ENCODE assay signal across 11 cellular contexts in genomic region chr3:120432105-120432860, GRCh38. TPM values are rescaled to one million over a fixed set of nuclear protein-coding genes. Genes with fewer than 3 reads are reported as not detected.
DNase-seq lines count a peak whose midpoint lies in the region; ATAC-seq and TF ChIP-seq lines count a peak whose summit lies in the region.
"Had no signal": no experiment of that assay in that cellular context is flagged by ENCODE, and none has a peak within 500 bp of the region (broad histone marks: within the 10 kb centered on the region; RNA-seq: fewer than 3 reads in every experiment).

No MANE protein-coding gene starts in this region.

- TF ChIP-seq CTCF in SK-N-SH (IDR thresholded peaks at IDR 0.05) (no peak), osteoblast (IDR thresholded peaks at IDR 0.05; ENCODE audit: extremely low read depth, low read depth, low read length) (no peak)

- H3K9me3 ChIP-seq in SK-N-SH (no peaks in the 10 kb centered on the region), osteoblast (ENCODE audit: low read depth, low read length) (no peaks in the 10 kb centered on the region)
- H3K9me3 ChIP-seq: BLaER1 treated with 17β-estradiol and CSF1 and Interleukin-3, amounts not matched to agents 10 nM and 100 nM had no signal

- H3K4me2 ChIP-seq in SK-N-SH, result peak overlapping the region; percentile 12; the same call in 1 of the 2 replicates
- peak overlapping the region; percentile 56 for H3K4me2 ChIP-seq in osteoblast (ENCODE audit: insufficient read depth, low read length)
- H3K4me2 ChIP-seq: BLaER1 treated with 17β-estradiol and CSF1 and Interleukin-3, amounts not matched to agents 10 nM and 100 nM had no signal

- intact Hi-C loops in Right ventricle myocardium superior (cut with DNase I), result no loop called here

- POLR2A ChIA-PET in SK-N-SH (lab: Yijun Ruan, JAX), result no interaction called here

- H3K36me3 ChIP-seq in SK-N-SH (replicated peaks in 1 of 2; ENCODE audit: control insufficient read depth in 1 of 2, insufficient read depth in 2 of 2, low read length in 1 of 2) (peaks cover 9 to 35% of the 10 kb centered on the region in 2 experiments), osteoblast (ENCODE audit: insufficient read depth, low read length) (peaks cover 82% of the 10 kb centered on the region)

- H3K79me2 ChIP-seq in SK-N-SH (ENCODE audit: insufficient read depth) (peaks cover 100% of the 10 kb centered on the region), osteoblast (ENCODE audit: insufficient read depth, low read length) (peaks cover 100% of the 10 kb centered on the region)

- ATAC-seq in Right ventricle myocardium superior (ENCODE audit: poor library complexity) (peak; percentile 5), HG02840 (IDR thresholded peaks at IDR 0.05; ENCODE audit: low FRiP score, unreplicated experiment) (no peak)

- H3K4me1 ChIP-seq in SK-N-SH (ENCODE audit: control insufficient read depth in 1 of 2, insufficient read depth in 2 of 2, low read depth in 1 of 2, low read length in 1 of 2) (peaks cover 4 to 83% of the 10 kb centered on the region in 2 experiments), osteoblast (ENCODE audit: insufficient read depth, low read length) (peaks cover 99% of the 10 kb centered on the region)
- H3K4me1 ChIP-seq: BLaER1 treated with 17β-estradiol and CSF1 and Interleukin-3, amounts not matched to agents 10 nM and 100 nM had no signal

- H3K27ac ChIP-seq in SK-N-SH (ENCODE audit: low read depth in 2 of 2, low read length in 1 of 2), result peak overlapping the region; percentile 54 to 96; a peak in 3 of 4 replicates
- peak overlapping the region; percentile 87 for H3K27ac ChIP-seq in osteoblast (ENCODE audit: low read depth, low read length)
- H3K27ac ChIP-seq: BLaER1 treated with 17β-estradiol and CSF1 and Interleukin-3, amounts not matched to agents 10 nM and 100 nM had no signal

- H4K20me1 ChIP-seq in SK-N-SH (ENCODE audit: insufficient read depth) (0 out of 2 replicates have a peak, but pooled peaks cover 7% of the 10 kb centered on the region), osteoblast (ENCODE audit: insufficient read depth, low read length) (peaks cover 89% of the 10 kb centered on the region)
- H4K20me1 ChIP-seq: BLaER1 treated with 17β-estradiol and CSF1 and Interleukin-3, amounts not matched to agents 10 nM and 100 nM had no signal

- TF ChIP-seq RAD21 in SK-N-SH (IDR thresholded peaks at IDR 0.05; ENCODE audit: low read length), result no peak

- no peaks in the 10 kb centered on the region for H3K9me2 ChIP-seq in SK-N-SH

- TF ChIP-seq EP300 in SK-N-SH (IDR thresholded peaks at IDR 0.05; ENCODE audit: borderline replicate concordance in 1 of 2, low read depth in 1 of 2, low read length in 1 of 2), result no peak

- peaks cover 67% of the 10 kb centered on the region for H3F3A ChIP-seq in SK-N-SH (replicated peaks; ENCODE audit: insufficient read depth)

- no peak overlapping the region for H2AFZ ChIP-seq in SK-N-SH (ENCODE audit: low read depth)
- no peak overlapping the region for H2AFZ ChIP-seq in osteoblast (ENCODE audit: low read length)

- no peaks in the 10 kb centered on the region for H3K27me3 ChIP-seq in SK-N-SH (ENCODE audit: insufficient read depth)
- H3K27me3 ChIP-seq in osteoblast (ENCODE audit: insufficient read depth, low read length), result no peaks in the 10 kb centered on the region
- H3K27me3 ChIP-seq: BLaER1 treated with 17β-estradiol and CSF1 and Interleukin-3, amounts not matched to agents 10 nM and 100 nM had no signal

- no peak overlapping the region for H3K4me3 ChIP-seq in SK-N-SH (ENCODE audit: low read depth in 2 of 2, low read length in 1 of 2)
- H3K4me3 ChIP-seq in osteoblast (ENCODE audit: insufficient read depth, low read length), result no peak overlapping the region
- H3K4me3 ChIP-seq: BLaER1 treated with 17β-estradiol and CSF1 and Interleukin-3, amounts not matched to agents 10 nM and 100 nM had no signal

- 94% methylated on average over 4 of the region's 4 CpGs for WGBS in SK-N-SH (ENCODE audit: low lambda C conversion rate)

- H3K9ac ChIP-seq in SK-N-SH, result peak overlapping the region; percentile 27; the same call in 1 of the 2 replicates
- H3K9ac ChIP-seq: BLaER1 treated with 17β-estradiol and CSF1 and Interleukin-3, amounts not matched to agents 10 nM and 100 nM had no signal

- CTCF ChIA-PET in SK-N-SH (lab: Yijun Ruan, JAX), result interaction anchor here (0.7 to 3.1 kb wide), 4 partner anchors 9 to 126 kb away, joined by 3 to 13 read pairs (median 4); no protein-coding TSS in a partner anchor

- DNase-seq in AG08396 (ENCODE audit: low spot score) (peak; percentile 72), SK-N-SH (no peak), Right ventricle myocardium superior (no peak), osteoblast (ENCODE audit: insufficient read length, low spot score, missing footprints) (no peak), NCI-H1092 (lab: John Stamatoyannopoulos, UW) (no peak), DMS153 treated with DMSO at 0.1 percent for 48 hours (lab: John Stamatoyannopoulos, UW; ENCODE audit: unreplicated experiment) (no peak), NCI-H1930 (lab: John Stamatoyannopoulos, UW) (no peak)
- DNase-seq: NCI-H187 treated with DMSO at 0.1 percent for 48 hours; stimulated activated CD4-positive, alpha-beta T cell treated with anti-CD3 and anti-CD28 coated beads, Interleukin-4, amount 100 ng/mL, for 24 hours had no signal

TF ChIP-seq in SK-N-SH, 30 proteins besides CTCF, POLR2A, EP300 and RAD21:
- no peak for TF ChIP-seq FOXM1 (IDR thresholded peaks at IDR 0.05; ENCODE audit: low read depth)
- no peak for TF ChIP-seq IRF3 (IDR thresholded peaks at IDR 0.05; ENCODE audit: low read depth, low read length)
- TF ChIP-seq RFX5 (IDR thresholded peaks at IDR 0.05; ENCODE audit: low read length), result peak; percentile 26; the same call in 1 of the 2 replicates
- TF ChIP-seq REST (IDR thresholded peaks at IDR 0.05; ENCODE audit: low read depth, low read length), result no peak
- TF ChIP-seq SMC3 (IDR thresholded peaks at IDR 0.05; ENCODE audit: low read depth, low read length), result no peak
- no peak for TF ChIP-seq NFIC (IDR thresholded peaks at IDR 0.05; ENCODE audit: borderline replicate concordance)

RNA-seq across cellular contexts. Expression of gene FSTL1, which starts 18.5 kb away (rescaled TPM):
- polyA plus RNA-seq in SK-N-SH (2012; rRNA removed), result 329 and 454 TPM in 2 replicates
- 409 and 444 TPM in 2 replicates for polyA plus RNA-seq in SK-N-SH (2012; cell fraction: cytosol; rRNA removed)
- 657 and 858 TPM in 2 replicates for polyA plus RNA-seq in SK-N-SH (2012; cell fraction: nucleus; rRNA removed)
- total RNA-seq in Right ventricle myocardium superior, result 209 TPM
- total RNA-seq in osteoblast, result 1,825 and 2,074 TPM in 2 replicates
